35 cellular contexts compared by ENCODE assay signal in the genomic region with DNA sequence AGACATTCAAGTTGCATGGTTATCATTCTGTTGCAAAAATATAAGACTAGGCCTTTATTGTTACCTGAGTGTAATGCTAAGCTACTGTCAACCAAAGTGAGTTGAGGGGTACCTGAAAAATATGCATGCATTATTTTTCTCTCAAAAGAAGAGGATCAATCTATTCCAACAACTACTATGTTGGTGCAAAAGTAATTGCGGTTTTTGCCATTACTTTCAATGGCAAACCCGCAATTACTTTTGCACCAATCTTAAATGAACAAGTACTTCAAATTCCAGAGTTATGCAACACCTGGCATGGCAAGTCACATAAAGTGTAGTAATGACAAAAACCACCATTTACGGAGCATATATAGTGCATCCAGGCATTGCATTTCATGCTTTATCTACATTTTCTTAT.
"Had no signal": no experiment of that assay in that cellular context is flagged by ENCODE, and none has a peak within 500 bp of the region (broad histone marks: within the 10 kb centered on the region; RNA-seq: fewer than 3 reads in every experiment).

No MANE protein-coding gene starts in this region.

- H3K36me3 ChIP-seq: MG63 had no signal

- H3K27me3 ChIP-seq: MG63 had no signal

- H3K4me3 ChIP-seq: MG63 had no signal

- DNase-seq: Kasumi-1, MG63, MM.1S, MV-4-11, NCI-H1048, NCI-H1092, NCI-H1092 treated with DMSO at 0.1 percent for 48 hours, NCI-H1105, NCI-H1105 treated with DMSO at 0.1 percent for 48 hours, NCI-H1417, NCI-H1417 treated with DMSO at 0.1 percent for 48 hours, NCI-H1436, NCI-H1436 treated with DMSO at 0.1 percent for 48 hours, NCI-H146, NCI-H1694, NCI-H1694 treated with DMSO at 0.1 percent for 48 hours, NCI-H187, NCI-H187 treated with DMSO at 0.1 percent for 48 hours, NCI-H1930, NCI-H2029, NCI-H2029 treated with DMSO at 0.1 percent for 48 hours, NCI-H2081, NCI-H2081 treated with DMSO at 0.1 percent for 48 hours, NCI-H2107, NCI-H2171, NCI-H2171 treated with DMSO at 0.1 percent for 48 hours, NCI-H2227 treated with DMSO at 0.1 percent for 48 hours, NCI-H226, NCI-H345, NCI-H446, NCI-H446 treated with DMSO at 0.1 percent for 48 hours, NCI-H510A, NCI-H510A treated with DMSO at 0.1 percent for 48 hours, NCI-H524, NCI-H524 treated with DMSO at 0.1 percent for 48 hours had no signal

- H3K9me3 ChIP-seq: MG63 had no signal
